9 cellular contexts compared by ENCODE assay signal in genomic region chr1:173424137-173424536, GRCh38.
"Had no signal": no experiment of that assay in that cellular context is flagged by ENCODE, and none has a peak within 500 bp of the region (broad histone marks: within the 10 kb centered on the region; RNA-seq: fewer than 3 reads in every experiment).

No MANE protein-coding gene starts in this region.

- ATAC-seq: activated CD4-positive, CD25-positive, alpha-beta regulatory T cell treated with anti-CD3 and anti-CD28 coated beads, Interleukin-2, amount 50 U/mL, for 24 hours; naive thymus-derived CD4-positive, alpha-beta T cell had no signal

- H3K4me3 Mint-ChIP-seq: activated naive CD4-positive, alpha-beta T cell treated with anti-CD3 and anti-CD28 coated beads for 36 hours; naive thymus-derived CD4-positive, alpha-beta T cell had no signal

- H3K36me3 ChIP-seq: cardiac muscle cell had no signal

- H3K27me3 Mint-ChIP-seq: naive thymus-derived CD4-positive, alpha-beta T cell had no signal

- H3K27me3 ChIP-seq: cardiac muscle cell had no signal

- DNase-seq: activated naive CD4-positive, alpha-beta T cell treated with anti-CD3 and anti-CD28 coated beads for 36 hours; naive thymus-derived CD4-positive, alpha-beta T cell; stimulated activated CD4-positive, alpha-beta T cell treated with anti-CD3 and anti-CD28 coated beads, Interleukin-2, amount 100 ng/mL, for 48 hours; stimulated activated naive CD4-positive, alpha-beta T cell treated with Interleukin-2 at 50 U/mL for 16 hours; T-helper 2 cell had no signal

- H3K9ac ChIP-seq: parathyroid adenoma had no signal

- H3K4me1 ChIP-seq: parathyroid adenoma had no signal

- H3K27ac Mint-ChIP-seq: activated naive CD4-positive, alpha-beta T cell treated with anti-CD3 and anti-CD28 coated beads for 36 hours had no signal

- H3K9me3 Mint-ChIP-seq: activated naive CD4-positive, alpha-beta T cell treated with anti-CD3 and anti-CD28 coated beads for 36 hours; naive thymus-derived CD4-positive, alpha-beta T cell had no signal

- H3K4me3 ChIP-seq: cardiac muscle cell, lung had no signal

- H3K27ac ChIP-seq: cardiac muscle cell, parathyroid adenoma had no signal

- H3K79me2 ChIP-seq: parathyroid adenoma had no signal

- H2AFZ ChIP-seq: parathyroid adenoma had no signal
